13 cellular contexts compared by ENCODE assay signal in genomic region chr1:27010226-27010994, GRCh38. TPM values are rescaled to one million over a fixed set of nuclear protein-coding genes. Genes with fewer than 3 reads are reported as not detected.
DNase-seq lines count a peak whose midpoint lies in the region; ATAC-seq, FAIRE-seq and TF ChIP-seq lines count a peak whose summit lies in the region.
"Had no signal": no experiment of that assay in that cellular context is flagged by ENCODE, and none has a peak within 500 bp of the region (broad histone marks: within the 10 kb centered on the region; RNA-seq: fewer than 3 reads in every experiment).

No MANE protein-coding gene starts in this region.

- 79 to 83% methylated on average over 3 to 5 of the region's 5 CpGs for WGBS in GM23248 (ENCODE audit: low coverage in 1 of 2, low lambda C conversion rate in 2 of 2, missing lambda C conversion rate in 2 of 2), 2 experiments
- no CpG with 5 or more reads among the region's 5 CpGs for WGBS in iPS DF 6.9 (ENCODE audit: insufficient coverage, insufficient read length)

- no peaks in the 10 kb centered on the region for H3K9me2 ChIP-seq in GM23248 (ENCODE audit: insufficient read depth)

- no peaks in the 10 kb centered on the region for H3K9me3 ChIP-seq in GM23248 (ENCODE audit: low read depth)
- no peaks in the 10 kb centered on the region for H3K9me3 ChIP-seq in astrocyte (ENCODE audit: insufficient read depth, low read depth, low read length)
- H3K9me3 ChIP-seq in iPS DF 6.9 (ENCODE audit: control insufficient read depth, insufficient read depth, low read length): no peaks in the 10 kb centered on the region
- H3K9me3 ChIP-seq in gastrocnemius medialis: no peaks in the 10 kb centered on the region
- no peaks in the 10 kb centered on the region for H3K9me3 ChIP-seq in CD8-positive, alpha-beta T cell (ENCODE audit: low read length)

- H3K27me3 ChIP-seq in GM23248 (replicated peaks; ENCODE audit: insufficient read depth) (no peaks in the 10 kb centered on the region), astrocyte (ENCODE audit: insufficient read depth, low read length) (no peaks in the 10 kb centered on the region), iPS DF 6.9 (ENCODE audit: control insufficient read depth, insufficient read depth, low read length) (no peaks in the 10 kb centered on the region), gastrocnemius medialis (no peaks in the 10 kb centered on the region)
- peaks cover 8% of the 10 kb centered on the region for H3K27me3 ChIP-seq in CD8-positive, alpha-beta T cell (ENCODE audit: insufficient read depth, low read length)

- H3K36me3 ChIP-seq in GM23248 (ENCODE audit: low read depth): no peaks in the 10 kb centered on the region
- H3K36me3 ChIP-seq in astrocyte (ENCODE audit: insufficient read depth, low read length): no peaks in the 10 kb centered on the region
- peaks cover 19% of the 10 kb centered on the region for H3K36me3 ChIP-seq in iPS DF 6.9 (ENCODE audit: control insufficient read depth, insufficient read depth, low read length)
- H3K36me3 ChIP-seq in gastrocnemius medialis: no peaks in the 10 kb centered on the region
- H3K36me3 ChIP-seq in CD8-positive, alpha-beta T cell (ENCODE audit: insufficient read depth, low read length): no peaks in the 10 kb centered on the region

- H3K27ac Mint-ChIP-seq in astrocyte (ENCODE audit: unreplicated experiment): peak overlapping the region; percentile 83
- H3K27ac Mint-ChIP-seq in CD8-positive, alpha-beta T cell: no peak overlapping the region
- H3K27ac Mint-ChIP-seq: CD8-positive, alpha-beta memory T cell had no signal

- H2AFZ ChIP-seq in GM23248: no peak overlapping the region
- no peak overlapping the region for H2AFZ ChIP-seq in astrocyte (ENCODE audit: low read depth, low read length)

- H3K27ac ChIP-seq in GM23248 (no peak overlapping the region), astrocyte (ENCODE audit: low read depth, low read length) (peak overlapping the region; percentile 40), iPS DF 6.9 (ENCODE audit: low read length) (no peak overlapping the region), gastrocnemius medialis (peak overlapping the region; percentile 4 to 72 (median 70))
- no peak overlapping the region for H3K27ac ChIP-seq in CD8-positive, alpha-beta T cell (ENCODE audit: low read depth, low read length)

- H3F3A ChIP-seq in GM23248 (ENCODE audit: insufficient read depth): peaks cover 26% of the 10 kb centered on the region

- POLR2A ChIA-PET in CD8-positive, alpha-beta T cell (lab: Charles Lee): interaction anchor here (0.5 kb wide), 1 partner anchor 1156 kb away, joined by 3 read pairs; no protein-coding TSS in a partner anchor

- peaks cover 2% of the 10 kb centered on the region for H3K36me3 Mint-ChIP-seq in astrocyte (ENCODE audit: low read depth, unreplicated experiment)
- H3K36me3 Mint-ChIP-seq in CD8-positive, alpha-beta T cell: no peaks in the 10 kb centered on the region
- H3K36me3 Mint-ChIP-seq: CD8-positive, alpha-beta memory T cell had no signal

- H3K4me1 Mint-ChIP-seq in astrocyte (ENCODE audit: low read depth, unreplicated experiment): peaks cover 33% of the 10 kb centered on the region
- peaks cover 14% of the 10 kb centered on the region for H3K4me1 Mint-ChIP-seq in CD8-positive, alpha-beta T cell (ENCODE audit: low read depth)

- intact Hi-C loops in gastrocnemius medialis (cut with DNase I; ENCODE audit: low total_unique reads): no loop called here
- intact Hi-C loops in CD8-positive, alpha-beta T cell (cut with DNase I, micrococcal nuclease): no loop called here

- H4K20me1 ChIP-seq in GM23248 (ENCODE audit: insufficient read depth) (no peaks in the 10 kb centered on the region), astrocyte (ENCODE audit: insufficient read depth, low read length) (peaks cover 6% of the 10 kb centered on the region)

- TF ChIP-seq POLR2A in gastrocnemius medialis (IDR thresholded peaks at IDR 0.05): no peak

- no peak for TF ChIP-seq CTCF in astrocyte (IDR thresholded peaks at IDR 0.05; ENCODE audit: insufficient read depth, low read depth, low read length)
- TF ChIP-seq CTCF in gastrocnemius medialis (IDR thresholded peaks at IDR 0.05 in 4 of 5, conservative IDR thresholded peaks at IDR 0.05 in 1 of 5): no peak
- no peak for TF ChIP-seq CTCF in CD8-positive, alpha-beta T cell (IDR thresholded peaks at IDR 0.05)

- no peaks in the 10 kb centered on the region for H3K79me2 ChIP-seq in GM23248 (ENCODE audit: insufficient read depth)
- H3K79me2 ChIP-seq in astrocyte (ENCODE audit: insufficient read depth, low read length): peaks cover 8% of the 10 kb centered on the region

- no peak for DNase-seq in GM23248
- DNase-seq in astrocyte (ENCODE audit: low read depth): no peak
- DNase-seq in iPS DF 6.9 (ENCODE audit: low read depth, low spot score): no peak
- DNase-seq in gastrocnemius medialis: no peak
- no peak for DNase-seq in CD8-positive, alpha-beta T cell
- no peak for DNase-seq in activated CD4-positive, alpha-beta T cell treated with anti-CD3 and anti-CD28 coated beads, Interleukin-2, amount 50 U/mL, for 1 hour
- no peak for DNase-seq in stimulated activated CD4-positive, alpha-beta T cell treated with anti-CD3 and anti-CD28 coated beads, Interleukin-4, amount 100 ng/mL, for 4 hours
- no peak for DNase-seq in stimulated activated CD4-positive, alpha-beta T cell treated with anti-CD3 and anti-CD28 coated beads, Interleukin-15, amount 100 ng/mL, for 24 hours
- DNase-seq: activated naive CD4-positive, alpha-beta T cell; CD8-positive, alpha-beta memory T cell; stimulated activated naive CD4-positive, alpha-beta T cell treated with Interleukin-2 at 50 U/mL for 16 hours had no signal

- in situ Hi-C loops in GM23248 (cut with MboI) (no loop called here), gastrocnemius medialis (cut with MboI; ENCODE audit: low sequenced_read_pairs in 4 of 4) (no loop called here)

- H3K4me3 ChIP-seq in GM23248 (no peak overlapping the region), astrocyte (ENCODE audit: insufficient read depth, low read depth, low read length) (no peak overlapping the region), iPS DF 6.9 (ENCODE audit: low read length) (peak overlapping the region; percentile 90; the same call in 1 of the 2 replicates), gastrocnemius medialis (no peak overlapping the region)
- H3K4me3 ChIP-seq in CD8-positive, alpha-beta T cell (ENCODE audit: low read depth, low read length): no peak overlapping the region

- H3K27me3 Mint-ChIP-seq in astrocyte (ENCODE audit: low read depth, unreplicated experiment): no peaks in the 10 kb centered on the region
- peaks cover 25% of the 10 kb centered on the region for H3K27me3 Mint-ChIP-seq in CD8-positive, alpha-beta T cell (ENCODE audit: low read depth)

- H3K4me2 ChIP-seq in GM23248 (ENCODE audit: unreplicated experiment) (peak overlapping the region; percentile 40), astrocyte (ENCODE audit: low read length) (peak overlapping the region; percentile 84)

- no peaks in the 10 kb centered on the region for H3K9me3 Mint-ChIP-seq in astrocyte (ENCODE audit: unreplicated experiment)
- no peaks in the 10 kb centered on the region for H3K9me3 Mint-ChIP-seq in CD8-positive, alpha-beta T cell
- H3K9me3 Mint-ChIP-seq: CD8-positive, alpha-beta memory T cell had no signal

- CTCF ChIA-PET in CD8-positive, alpha-beta T cell (lab: Charles Lee): interaction anchor here (1.4 to 5.8 kb wide), 2 partner anchors 10 to 14 kb away, joined by 3 to 33 read pairs; no protein-coding TSS in a partner anchor

- FAIRE-seq in astrocyte (lab: Jason Lieb, UNC): no peak
- FAIRE-seq: endometrium had no signal

- peak overlapping the region; percentile 81 for H3K4me3 Mint-ChIP-seq in astrocyte (ENCODE audit: unreplicated experiment)
- H3K4me3 Mint-ChIP-seq in CD8-positive, alpha-beta T cell: no peak overlapping the region

- ATAC-seq in gastrocnemius medialis: no peak
- ATAC-seq in CD8-positive, alpha-beta T cell: no peak

- H3K9ac ChIP-seq in GM23248: no peak overlapping the region
- peak overlapping the region; percentile 22 for H3K9ac ChIP-seq in astrocyte (ENCODE audit: low read length)

- H3K4me1 ChIP-seq in GM23248 (ENCODE audit: insufficient read depth) (peaks cover 23% of the 10 kb centered on the region), astrocyte (ENCODE audit: insufficient read depth, low read length) (peaks cover 28% of the 10 kb centered on the region), iPS DF 6.9 (ENCODE audit: control insufficient read depth, insufficient read depth, low read length) (peaks cover 28% of the 10 kb centered on the region), gastrocnemius medialis (peaks cover 5 to 8% of the 10 kb centered on the region in 2 donors)
- peaks cover 7% of the 10 kb centered on the region for H3K4me1 ChIP-seq in CD8-positive, alpha-beta T cell (ENCODE audit: insufficient read depth, low read length)

RNA-seq across cellular contexts. Expression of gene TENT5B, which starts 2.2 kb away (rescaled TPM):
- 0.76 and 0.89 TPM in 2 replicates for total RNA-seq in GM23248 (2014; rRNA removed; shearing (Covaris generic))
- polyA plus RNA-seq in GM23248 (2016; fragmentation: Nextera tagmentation; extraction: Ambion mirVana): 1.2 TPM in 2 replicates
- total RNA-seq in astrocyte (5.9 and 9.8 TPM in 2 replicates), gastrocnemius medialis (1 to 10 TPM in 3 of 4 donors, under 1 TPM in 1; 0.53 to 3.3 (median 1.5) TPM)
- not detected for total RNA-seq in CD8-positive, alpha-beta T cell
- total RNA-seq: CD8-positive, alpha-beta memory T cell had no signal
- polyA plus RNA-seq: CD8-positive, alpha-beta memory T cell had no signal

RNA-seq across cellular contexts. Expression of gene TRNP1, which starts 16.9 kb away (rescaled TPM):
- 311 and 327 TPM in 2 replicates for total RNA-seq in GM23248 (2014; rRNA removed; shearing (Covaris generic))
- 17.7 and 19.1 TPM in 2 replicates for polyA plus RNA-seq in GM23248 (2016; fragmentation: Nextera tagmentation; extraction: Ambion mirVana)
- total RNA-seq in astrocyte: 16.4 and 19.2 TPM in 2 replicates
- total RNA-seq in gastrocnemius medialis: 1 to 10 TPM; 1.2 to 5.1 (median 2.0) TPM
- total RNA-seq in CD8-positive, alpha-beta T cell: not detected
- polyA plus RNA-seq: CD8-positive, alpha-beta memory T cell had no signal

RNA-seq across cellular contexts. Expression of gene KDF1, which starts 50.1 kb away (rescaled TPM):
- not detected in 2 replicates for total RNA-seq in GM23248 (2014; rRNA removed; shearing (Covaris generic))
- not detected in 2 replicates for polyA plus RNA-seq in GM23248 (2016; fragmentation: Nextera tagmentation; extraction: Ambion mirVana)
- total RNA-seq in astrocyte: 0.22 and 0.54 TPM in 2 replicates
- total RNA-seq in gastrocnemius medialis: under 1 TPM in 1 of 4 donors, not detected in 3; 0.15 TPM
- total RNA-seq in CD8-positive, alpha-beta T cell: 1 to 10 TPM in 1 of 2 experiments, under 1 TPM in 1; 0.92 to 1.3 TPM
- total RNA-seq: lung microvascular endothelial cell had no signal

Comparison
In these comparisons a context has a peak if more than half of its experiments do, and no peak if none do; other contexts are left out.
1. H3K27ac ChIP-seq: peak in astrocyte (single experiment) and gastrocnemius medialis (4 of 4); none in GM23248 (single experiment), iPS DF 6.9 (single experiment) and CD8-positive, alpha-beta T cell (single experiment).
2. RNA of gene TRNP1, which starts 16.9 kb away (total RNA-seq): 311 to 327 TPM in GM23248; 16.4 to 19.2 TPM in astrocyte, 1.2 to 5.1 TPM in gastrocnemius medialis and not detected in CD8-positive, alpha-beta T cell; every median in the first group is over 10 times any median in the second.